12 cellular contexts compared by ENCODE assay signal in genomic region chr1:208343226-208343625, GRCh38.
"Had no signal": no experiment of that assay in that cellular context is flagged by ENCODE, and none has a peak within 500 bp of the region (broad histone marks: within the 10 kb centered on the region; RNA-seq: fewer than 3 reads in every experiment).

No MANE protein-coding gene starts in this region.

- H3K4me3 ChIP-seq: heart right ventricle, smooth muscle cell had no signal

- H3K27ac ChIP-seq: heart right ventricle had no signal

- H3K4me1 ChIP-seq: heart right ventricle had no signal

- DNase-seq: effector memory CD4-positive, alpha-beta T cell; heart right ventricle; islet precursor cell; mammary epithelial cell; naive thymus-derived CD4-positive, alpha-beta T cell; nephron progenitor cell; stimulated activated CD4-positive, alpha-beta T cell treated with anti-CD3 and anti-CD28 coated beads, Interleukin-2, amount 100 ng/mL, for 48 hours; stimulated activated naive CD4-positive, alpha-beta T cell treated with Interleukin-2 at 50 U/mL for 16 hours; trophoblast cell had no signal

- H3K9me3 ChIP-seq: heart right ventricle had no signal

- ATAC-seq: esophagus mucosa; heart right ventricle; left lobe of liver; naive thymus-derived CD4-positive, alpha-beta T cell had no signal

- H3K36me3 ChIP-seq: heart right ventricle had no signal
